Comparison of ENCODE assay signal across 1 cellular context in the genomic region with DNA sequence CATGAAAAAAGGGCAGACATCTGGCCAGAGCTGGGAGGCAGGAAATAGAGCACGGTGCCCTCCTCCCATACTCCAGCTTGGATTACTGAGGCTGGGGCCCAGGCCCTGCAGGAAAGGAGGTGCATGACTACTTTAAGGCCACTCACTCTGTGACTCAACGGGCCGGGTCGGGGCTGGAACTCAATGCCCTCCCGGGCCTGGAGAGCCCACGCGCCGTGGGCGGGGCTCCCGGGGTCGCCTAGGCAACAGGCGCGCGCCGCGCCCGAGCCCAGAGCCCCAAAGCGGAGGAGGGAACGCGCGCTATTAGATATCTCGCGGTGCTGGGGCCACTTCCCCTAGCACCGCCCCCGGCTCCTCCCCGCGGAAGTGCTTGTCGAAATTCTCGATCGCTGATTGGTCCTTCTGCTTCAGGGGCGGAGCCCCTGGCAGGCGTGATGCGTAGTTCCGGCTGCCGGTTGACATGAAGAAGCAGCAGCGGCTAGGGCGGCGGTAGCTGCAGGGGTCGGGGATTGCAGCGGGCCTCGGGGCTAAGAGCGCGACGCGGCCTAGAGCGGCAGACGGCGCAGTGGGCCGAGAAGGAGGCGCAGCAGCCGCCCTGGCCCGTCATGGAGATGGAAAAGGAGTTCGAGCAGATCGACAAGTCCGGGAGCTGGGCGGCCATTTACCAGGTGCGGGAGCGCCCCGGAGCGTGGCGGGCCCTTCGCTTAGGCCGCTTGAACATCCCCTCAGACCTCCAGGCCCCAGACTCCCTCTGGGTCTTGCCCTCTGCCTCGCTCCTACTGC.
TF ChIP-seq lines count a peak whose summit lies in the region.

TSS of gene PTPN1 (plus strand) at position 461 of the 783 bp plus-strand sequence. CDS start at position 606, 145 bp downstream.

TF ChIP-seq in K562, 482 proteins besides CTCF, POLR2A, EP300 and RAD21 (continued from another document and continues in another):
- 0 out of 2 replicates have a peak, but pooled peaks have one; percentile 6 for TF ChIP-seq THRB (CRISPR knock-in tag; conservative IDR thresholded peaks at IDR 0.05)
- no peak for TF ChIP-seq PCBP1 (IDR thresholded peaks at IDR 0.05; ENCODE audit: low read depth, low read length, poor library complexity, severe bottlenecking)
- TF ChIP-seq MAFG (tag; conservative IDR thresholded peaks at IDR 0.05): no peak
- no peak for TF ChIP-seq ZNF668 (CRISPR knock-in tag; IDR thresholded peaks at IDR 0.05)
- no peak for TF ChIP-seq ZNF551 (CRISPR knock-in tag; IDR thresholded peaks at IDR 0.05)
- no peak; the same call in 1 of the 2 replicates for TF ChIP-seq HLTF (IDR thresholded peaks at IDR 0.05)
- no peak for TF ChIP-seq NR1H2 (CRISPR knock-in tag; IDR thresholded peaks at IDR 0.05)
- no peak for TF ChIP-seq PURB (CRISPR knock-in tag; IDR thresholded peaks at IDR 0.05; ENCODE audit: low read depth)
- 0 out of 2 replicates have a peak, but pooled peaks have one; percentile 55 for TF ChIP-seq FOXP1 (CRISPR knock-in tag; IDR thresholded peaks at IDR 0.05)
- peak; percentile 70; the same call in 1 of the 2 replicates for TF ChIP-seq ZBTB7A (IDR thresholded peaks at IDR 0.05; ENCODE audit: borderline replicate concordance, control insufficient read depth, low read depth, low read length)
- TF ChIP-seq ZNF347 (CRISPR knock-in tag; IDR thresholded peaks at IDR 0.05; ENCODE audit: low read depth): no peak
- TF ChIP-seq RHOXF2B (CRISPR knock-in tag; conservative IDR thresholded peaks at IDR 0.05): no peak
- no peak for TF ChIP-seq DNMT1 (IDR thresholded peaks at IDR 0.05)
- TF ChIP-seq, protein P1, sequence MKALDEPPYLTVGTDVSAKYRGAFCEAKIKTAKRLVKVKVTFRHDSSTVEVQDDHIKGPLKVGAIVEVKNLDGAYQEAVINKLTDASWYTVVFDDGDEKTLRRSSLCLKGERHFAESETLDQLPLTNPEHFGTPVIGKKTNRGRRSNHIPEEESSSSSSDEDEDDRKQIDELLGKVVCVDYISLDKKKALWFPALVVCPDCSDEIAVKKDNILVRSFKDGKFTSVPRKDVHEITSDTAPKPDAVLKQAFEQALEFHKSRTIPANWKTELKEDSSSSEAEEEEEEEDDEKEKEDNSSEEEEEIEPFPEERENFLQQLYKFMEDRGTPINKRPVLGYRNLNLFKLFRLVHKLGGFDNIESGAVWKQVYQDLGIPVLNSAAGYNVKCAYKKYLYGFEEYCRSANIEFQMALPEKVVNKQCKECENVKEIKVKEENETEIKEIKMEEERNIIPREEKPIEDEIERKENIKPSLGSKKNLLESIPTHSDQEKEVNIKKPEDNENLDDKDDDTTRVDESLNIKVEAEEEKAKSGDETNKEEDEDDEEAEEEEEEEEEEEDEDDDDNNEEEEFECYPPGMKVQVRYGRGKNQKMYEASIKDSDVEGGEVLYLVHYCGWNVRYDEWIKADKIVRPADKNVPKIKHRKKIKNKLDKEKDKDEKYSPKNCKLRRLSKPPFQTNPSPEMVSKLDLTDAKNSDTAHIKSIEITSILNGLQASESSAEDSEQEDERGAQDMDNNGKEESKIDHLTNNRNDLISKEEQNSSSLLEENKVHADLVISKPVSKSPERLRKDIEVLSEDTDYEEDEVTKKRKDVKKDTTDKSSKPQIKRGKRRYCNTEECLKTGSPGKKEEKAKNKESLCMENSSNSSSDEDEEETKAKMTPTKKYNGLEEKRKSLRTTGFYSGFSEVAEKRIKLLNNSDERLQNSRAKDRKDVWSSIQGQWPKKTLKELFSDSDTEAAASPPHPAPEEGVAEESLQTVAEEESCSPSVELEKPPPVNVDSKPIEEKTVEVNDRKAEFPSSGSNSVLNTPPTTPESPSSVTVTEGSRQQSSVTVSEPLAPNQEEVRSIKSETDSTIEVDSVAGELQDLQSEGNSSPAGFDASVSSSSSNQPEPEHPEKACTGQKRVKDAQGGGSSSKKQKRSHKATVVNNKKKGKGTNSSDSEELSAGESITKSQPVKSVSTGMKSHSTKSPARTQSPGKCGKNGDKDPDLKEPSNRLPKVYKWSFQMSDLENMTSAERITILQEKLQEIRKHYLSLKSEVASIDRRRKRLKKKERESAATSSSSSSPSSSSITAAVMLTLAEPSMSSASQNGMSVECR (CRISPR knock-in tag; IDR thresholded peaks at IDR 0.05): peak; percentile 81; the same call in 1 of the 2 replicates
- TF ChIP-seq PRPF4 (IDR thresholded peaks at IDR 0.05; ENCODE audit: insufficient read depth, low read depth, low read length, poor library complexity, severe bottlenecking): no peak
- TF ChIP-seq ZNF589 (CRISPR knock-in tag; IDR thresholded peaks at IDR 0.05; ENCODE audit: low read depth): no peak
- TF ChIP-seq TAF9B (IDR thresholded peaks at IDR 0.05; ENCODE audit: partially characterized antibody): peak; percentile 87
- TF ChIP-seq KAT7 (CRISPR knock-in tag; IDR thresholded peaks at IDR 0.05; ENCODE audit: borderline replicate concordance): peak; percentile 38; the same call in 1 of the 2 replicates
- peak; percentile 65 for TF ChIP-seq FOS (IDR thresholded peaks at IDR 0.05; ENCODE audit: extremely low read depth, insufficient read length)
- TF ChIP-seq HDAC2 (IDR thresholded peaks at IDR 0.05): peak; percentile 42; the same call in 1 of the 2 replicates
- peak; percentile 74 for TF ChIP-seq FOSL1 (tag; conservative IDR thresholded peaks at IDR 0.05)
- TF ChIP-seq GMEB1 (CRISPR knock-in tag; IDR thresholded peaks at IDR 0.05): 0 out of 2 replicates have a peak, but pooled peaks have one; percentile 28
- no peak for TF ChIP-seq ZNF12 (CRISPR knock-in tag; IDR thresholded peaks at IDR 0.05)
- TF ChIP-seq, protein P2, sequence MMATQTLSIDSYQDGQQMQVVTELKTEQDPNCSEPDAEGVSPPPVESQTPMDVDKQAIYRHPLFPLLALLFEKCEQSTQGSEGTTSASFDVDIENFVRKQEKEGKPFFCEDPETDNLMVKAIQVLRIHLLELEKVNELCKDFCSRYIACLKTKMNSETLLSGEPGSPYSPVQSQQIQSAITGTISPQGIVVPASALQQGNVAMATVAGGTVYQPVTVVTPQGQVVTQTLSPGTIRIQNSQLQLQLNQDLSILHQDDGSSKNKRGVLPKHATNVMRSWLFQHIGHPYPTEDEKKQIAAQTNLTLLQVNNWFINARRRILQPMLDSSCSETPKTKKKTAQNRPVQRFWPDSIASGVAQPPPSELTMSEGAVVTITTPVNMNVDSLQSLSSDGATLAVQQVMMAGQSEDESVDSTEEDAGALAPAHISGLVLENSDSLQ (IDR thresholded peaks at IDR 0.05): peak; percentile 89
- no peak for TF ChIP-seq MED1 (CRISPR knock-in tag; IDR thresholded peaks at IDR 0.05; ENCODE audit: borderline replicate concordance)
- no peak for TF ChIP-seq MCM7 (IDR thresholded peaks at IDR 0.05)
- TF ChIP-seq MEF2A (IDR thresholded peaks at IDR 0.05; ENCODE audit: control insufficient read depth, low read depth, low read length): no peak
- TF ChIP-seq ZBED1 (IDR thresholded peaks at IDR 0.05): no peak
- TF ChIP-seq JUND (IDR thresholded peaks at IDR 0.05; ENCODE audit: borderline replicate concordance, low read depth, low read length): peak; percentile 70
- peak; percentile 52; the same call in 1 of the 3 replicates for TF ChIP-seq JUND (tag; IDR thresholded peaks at IDR 0.05; ENCODE audit: borderline replicate concordance, low read depth, low read length)
- TF ChIP-seq, protein P3, sequence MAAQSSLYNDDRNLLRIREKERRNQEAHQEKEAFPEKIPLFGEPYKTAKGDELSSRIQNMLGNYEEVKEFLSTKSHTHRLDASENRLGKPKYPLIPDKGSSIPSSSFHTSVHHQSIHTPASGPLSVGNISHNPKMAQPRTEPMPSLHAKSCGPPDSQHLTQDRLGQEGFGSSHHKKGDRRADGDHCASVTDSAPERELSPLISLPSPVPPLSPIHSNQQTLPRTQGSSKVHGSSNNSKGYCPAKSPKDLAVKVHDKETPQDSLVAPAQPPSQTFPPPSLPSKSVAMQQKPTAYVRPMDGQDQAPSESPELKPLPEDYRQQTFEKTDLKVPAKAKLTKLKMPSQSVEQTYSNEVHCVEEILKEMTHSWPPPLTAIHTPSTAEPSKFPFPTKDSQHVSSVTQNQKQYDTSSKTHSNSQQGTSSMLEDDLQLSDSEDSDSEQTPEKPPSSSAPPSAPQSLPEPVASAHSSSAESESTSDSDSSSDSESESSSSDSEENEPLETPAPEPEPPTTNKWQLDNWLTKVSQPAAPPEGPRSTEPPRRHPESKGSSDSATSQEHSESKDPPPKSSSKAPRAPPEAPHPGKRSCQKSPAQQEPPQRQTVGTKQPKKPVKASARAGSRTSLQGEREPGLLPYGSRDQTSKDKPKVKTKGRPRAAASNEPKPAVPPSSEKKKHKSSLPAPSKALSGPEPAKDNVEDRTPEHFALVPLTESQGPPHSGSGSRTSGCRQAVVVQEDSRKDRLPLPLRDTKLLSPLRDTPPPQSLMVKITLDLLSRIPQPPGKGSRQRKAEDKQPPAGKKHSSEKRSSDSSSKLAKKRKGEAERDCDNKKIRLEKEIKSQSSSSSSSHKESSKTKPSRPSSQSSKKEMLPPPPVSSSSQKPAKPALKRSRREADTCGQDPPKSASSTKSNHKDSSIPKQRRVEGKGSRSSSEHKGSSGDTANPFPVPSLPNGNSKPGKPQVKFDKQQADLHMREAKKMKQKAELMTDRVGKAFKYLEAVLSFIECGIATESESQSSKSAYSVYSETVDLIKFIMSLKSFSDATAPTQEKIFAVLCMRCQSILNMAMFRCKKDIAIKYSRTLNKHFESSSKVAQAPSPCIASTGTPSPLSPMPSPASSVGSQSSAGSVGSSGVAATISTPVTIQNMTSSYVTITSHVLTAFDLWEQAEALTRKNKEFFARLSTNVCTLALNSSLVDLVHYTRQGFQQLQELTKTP (IDR thresholded peaks at IDR 0.05; ENCODE audit: low read depth in 1 of 2, partially characterized antibody in 2 of 2): no peak
- TF ChIP-seq CBX8 (IDR thresholded peaks at IDR 0.05; ENCODE audit: borderline replicate concordance, extremely low read depth, low read depth, low read length, poor library complexity, severe bottlenecking): no peak
- no peak; the same call in 1 of the 2 replicates for TF ChIP-seq ESRRA (IDR thresholded peaks at IDR 0.05; ENCODE audit: borderline replicate concordance, low read depth)
- TF ChIP-seq, protein P4, sequence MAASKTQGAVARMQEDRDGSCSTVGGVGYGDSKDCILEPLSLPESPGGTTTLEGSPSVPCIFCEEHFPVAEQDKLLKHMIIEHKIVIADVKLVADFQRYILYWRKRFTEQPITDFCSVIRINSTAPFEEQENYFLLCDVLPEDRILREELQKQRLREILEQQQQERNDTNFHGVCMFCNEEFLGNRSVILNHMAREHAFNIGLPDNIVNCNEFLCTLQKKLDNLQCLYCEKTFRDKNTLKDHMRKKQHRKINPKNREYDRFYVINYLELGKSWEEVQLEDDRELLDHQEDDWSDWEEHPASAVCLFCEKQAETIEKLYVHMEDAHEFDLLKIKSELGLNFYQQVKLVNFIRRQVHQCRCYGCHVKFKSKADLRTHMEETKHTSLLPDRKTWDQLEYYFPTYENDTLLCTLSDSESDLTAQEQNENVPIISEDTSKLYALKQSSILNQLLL (CRISPR knock-in tag; IDR thresholded peaks at IDR 0.05; ENCODE audit: borderline replicate concordance): no peak
- TF ChIP-seq ZNF174 (CRISPR knock-in tag; IDR thresholded peaks at IDR 0.05): no peak
- TF ChIP-seq SRSF7 (optimal IDR thresholded peaks at IDR 0.05; ENCODE audit: low read depth, low read length): no peak
- no peak for TF ChIP-seq BDP1 (IDR thresholded peaks at IDR 0.05; ENCODE audit: insufficient read depth, insufficient read length)
- TF ChIP-seq ZNF507 (tag; conservative IDR thresholded peaks at IDR 0.05): no peak
- no peak for TF ChIP-seq ARNT (IDR thresholded peaks at IDR 0.05)
- TF ChIP-seq ZNF274 (IDR thresholded peaks at IDR 0.05; ENCODE audit: borderline replicate concordance, low read depth, low read length): no peak
- no peak for TF ChIP-seq LCOR (CRISPR knock-in tag; IDR thresholded peaks at IDR 0.05)
- peak; percentile 33 for TF ChIP-seq MAX (CRISPR knock-in tag; IDR thresholded peaks at IDR 0.05)
- TF ChIP-seq ZKSCAN3 (CRISPR knock-in tag; IDR thresholded peaks at IDR 0.05): no peak
- TF ChIP-seq NFATC3 (IDR thresholded peaks at IDR 0.05): no peak
